Comparison of ENCODE assay signal across 23 cellular contexts in the genomic region with DNA sequence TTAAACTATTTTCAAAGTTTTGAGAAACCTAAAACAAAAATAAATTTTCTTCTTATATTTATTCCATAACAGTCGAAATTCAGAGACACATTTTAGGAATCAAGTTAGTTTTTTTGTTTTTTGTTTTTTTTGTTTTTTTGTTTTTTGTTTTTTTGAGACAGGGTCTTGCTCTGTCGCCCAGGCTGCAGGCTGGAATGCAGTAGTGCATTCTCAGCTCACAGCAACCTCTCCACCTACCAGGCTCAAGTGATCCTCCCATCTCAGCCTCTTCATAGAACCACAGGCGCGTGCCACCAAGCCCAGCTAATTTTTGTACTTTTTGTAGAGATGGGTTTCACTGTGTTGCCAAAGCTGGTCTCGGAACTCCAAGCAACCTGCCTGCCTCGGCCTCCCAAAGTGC. TPM values are rescaled to one million over a fixed set of nuclear protein-coding genes. Genes with fewer than 3 reads are reported as not detected.
"Had no signal": no experiment of that assay in that cellular context is flagged by ENCODE, and none has a peak within 500 bp of the region (broad histone marks: within the 10 kb centered on the region; RNA-seq: fewer than 3 reads in every experiment).

No MANE protein-coding gene starts in this region.

- ATAC-seq: HepG2 had no signal

- H3K4me2 ChIP-seq: KMS-11, SK-N-SH had no signal

- H3K27ac ChIP-seq: KMS-11 had no signal

- DNase-seq: IMR-90, Kasumi-1, MM.1S, NCI-H1092 treated with DMSO at 0.1 percent for 48 hours, NCI-H1436, NCI-H187, NCI-H2029, NCI-H2081 treated with DMSO at 0.1 percent for 48 hours, NCI-H2171, NCI-H226, NCI-H446, NCI-H510A, NCI-H524 treated with DMSO at 0.1 percent for 48 hours, NCI-H69, NCI-H774, RPMI8226, SHP77, SK-N-SH, SW 1271 had no signal

- H3K9me3 ChIP-seq: SK-N-SH had no signal

- H3K9ac ChIP-seq: KMS-11, SK-N-SH had no signal

- FAIRE-seq: HepG2, RCC 7860 had no signal

RNA-seq across cellular contexts. Expression of a gene that starts 39.4 kb away (rescaled TPM):
- total RNA-seq: HT1080 had no signal
- polyA plus RNA-seq: HepG2 had no signal
